Comparison of ENCODE assay signal across 9 cellular contexts in genomic region chr3:52798978-52799476, GRCh38. TPM values are rescaled to one million over a fixed set of nuclear protein-coding genes. Genes with fewer than 3 reads are reported as not detected.
DNase-seq lines count a peak whose midpoint lies in the region; ATAC-seq and TF ChIP-seq lines count a peak whose summit lies in the region.
"Had no signal": no experiment of that assay in that cellular context is flagged by ENCODE, and none has a peak within 500 bp of the region (broad histone marks: within the 10 kb centered on the region; RNA-seq: fewer than 3 reads in every experiment).

No MANE protein-coding gene starts in this region.

- no peak overlapping the region for H2AFZ ChIP-seq in PC-3 (ENCODE audit: low read length)

- H3K27ac ChIP-seq in heart left ventricle (no peak overlapping the region), PC-3 (ENCODE audit: low read length) (no peak overlapping the region), tibial nerve (peak overlapping the region in 2 of 4 donors; percentile 59 to 72)
- H3K27ac ChIP-seq: skin epidermis had no signal

- H3K9me3 ChIP-seq in heart left ventricle, result no peaks in the 10 kb centered on the region
- H3K9me3 ChIP-seq in PC-3 (ENCODE audit: low read length), result no peaks in the 10 kb centered on the region
- H3K9me3 ChIP-seq in tibial nerve, result no peaks in the 10 kb centered on the region

- no peaks in the 10 kb centered on the region for H3K27me3 ChIP-seq in heart left ventricle
- no peaks in the 10 kb centered on the region for H3K27me3 ChIP-seq in PC-3 (ENCODE audit: low read length)
- H3K27me3 ChIP-seq in tibial nerve, result no peaks in the 10 kb centered on the region

- no peaks in the 10 kb centered on the region for H3K36me3 ChIP-seq in heart left ventricle
- H3K36me3 ChIP-seq in PC-3 (ENCODE audit: low read depth, low read length), result no peaks in the 10 kb centered on the region
- H3K36me3 ChIP-seq in tibial nerve, result peaks cover 0 to 5% (median 0%) of the 10 kb centered on the region in 3 donors

- H3K4me3 ChIP-seq in heart left ventricle, result no peak overlapping the region
- no peak overlapping the region for H3K4me3 ChIP-seq in PC-3 (ENCODE audit: low read length)
- H3K4me3 ChIP-seq in fibroblast of the aortic adventitia (ENCODE audit: low read depth, low read length), result no peak overlapping the region
- no peak overlapping the region for H3K4me3 ChIP-seq in tibial nerve
- H3K4me3 ChIP-seq: skin epidermis had no signal

- H3K4me2 ChIP-seq in PC-3 (ENCODE audit: low read length), result no peak overlapping the region

- no peaks in the 10 kb centered on the region for H3K4me1 ChIP-seq in heart left ventricle
- peaks cover 4% of the 10 kb centered on the region; the same call in 1 of the 2 replicates for H3K4me1 ChIP-seq in PC-3 (ENCODE audit: insufficient read depth, low read length)
- peaks cover 0 to 19% (median 8%) of the 10 kb centered on the region in 4 donors for H3K4me1 ChIP-seq in tibial nerve

- no peak overlapping the region for H3K9ac ChIP-seq in PC-3 (ENCODE audit: low read length)

- POLR2A ChIA-PET in PC-3 (lab: Charles Lee; ENCODE audit: unreplicated experiment), result no interaction called here

- H3F3A ChIP-seq in PC-3 (ENCODE audit: low read length, unreplicated experiment), result no peaks in the 10 kb centered on the region

- no peaks in the 10 kb centered on the region for H3K9me2 ChIP-seq in PC-3 (replicated peaks; ENCODE audit: low read length)

- ATAC-seq in heart left ventricle, result no peak
- no peak for ATAC-seq in left ventricle myocardium superior
- peak; percentile 69 for ATAC-seq in PC-3
- no peak for ATAC-seq in GM21825 (IDR thresholded peaks at IDR 0.05; ENCODE audit: unreplicated experiment)

- no peak for TF ChIP-seq EP300 in tibial nerve (IDR thresholded peaks at IDR 0.05)

- 64 to 74% (median 66%) methylated on average over 9 to 14 of the region's 14 CpGs for WGBS in heart left ventricle, 4 donors
- 59 to 66% methylated on average over 13 to 14 of the region's 14 CpGs for WGBS in tibial nerve, 2 donors

- peak in 10 of 12 donors; percentile 14 to 48 (median 32) for TF ChIP-seq CTCF in heart left ventricle (IDR thresholded peaks at IDR 0.05)
- TF ChIP-seq CTCF in PC-3 (conservative IDR thresholded peaks at IDR 0.05; ENCODE audit: low read depth, low read length), result peak; percentile 80
- TF ChIP-seq CTCF in fibroblast of the aortic adventitia (IDR thresholded peaks at IDR 0.05; ENCODE audit: insufficient read depth, low read length), result peak; percentile 35
- TF ChIP-seq CTCF in tibial nerve (IDR thresholded peaks at IDR 0.05), result peak in 3 of 5 experiments; percentile 11 to 22 (median 21)

- H4K20me1 ChIP-seq in PC-3 (ENCODE audit: low read length), result no peaks in the 10 kb centered on the region

- no TSS peak for BruUV-seq in PC-3 (replicated peaks; lab: Mats Ljungman, UMichigan)

- DNase-seq in heart left ventricle (no peak), left ventricle myocardium superior (no peak), PC-3 (peak; percentile 76), fibroblast of the aortic adventitia (ENCODE audit: low read depth) (no peak), tibial nerve (ENCODE audit: low spot score in 2 of 2) (no peak), AG08395 (ENCODE audit: low spot score) (no peak), NCI-H2227 (lab: John Stamatoyannopoulos, UW; ENCODE audit: unreplicated experiment) (no peak)

- no peak for TF ChIP-seq POLR2A in heart left ventricle (IDR thresholded peaks at IDR 0.05)
- no peak for TF ChIP-seq POLR2A in tibial nerve (IDR thresholded peaks at IDR 0.05)

- intact Hi-C loops in heart left ventricle (cut with DNase I) (no loop called here), left ventricle myocardium superior (cut with micrococcal nuclease) (no loop called here), PC-3 (cut with micrococcal nuclease) (no loop called here)

- CTCF ChIA-PET in PC-3 (lab: Charles Lee), result no interaction called here

- H3K79me2 ChIP-seq in PC-3 (ENCODE audit: low read length), result no peaks in the 10 kb centered on the region

RNA-seq across cellular contexts. Expression of gene ITIH3, which starts 4.4 kb away (rescaled TPM):
- total RNA-seq in heart left ventricle (1 to 10 TPM in 1 of 9 donors, under 1 TPM in 8; 0.13 to 1.6 (median 0.65) TPM), left ventricle myocardium superior (not detected), PC-3 (2014; rRNA removed) (not detected in 2 replicates), fibroblast of the aortic adventitia (ENCODE audit: low replicate concordance) (under 0.01 and 0.49 TPM in 2 replicates), tibial nerve (10 to 100 TPM in 3 of 4 donors, 1 to 10 TPM in 1; 9.4 to 29.6 (median 20.1) TPM)
- under 1 TPM; 0.19 to 0.76 TPM for polyA plus RNA-seq in heart left ventricle

RNA-seq across cellular contexts. Expression of gene ITIH1, which starts 21.6 kb away (rescaled TPM):
- total RNA-seq in heart left ventricle (under 1 TPM in 2 of 9 donors, not detected in 7; 0.21 to 0.23 TPM), left ventricle myocardium superior (not detected), PC-3 (2014; rRNA removed) (not detected in 2 replicates), fibroblast of the aortic adventitia (ENCODE audit: low replicate concordance) (1.3 TPM in 1 of 2 replicates, not detected in the other), tibial nerve (1 to 10 TPM in 1 of 4 donors, not detected in 3; 4.1 TPM)
- under 1 TPM in 1 of 2 donors, not detected in 1; 0.04 TPM for polyA plus RNA-seq in heart left ventricle

RNA-seq across cellular contexts. Expression of gene NEK4, which starts 28.3 kb away (rescaled TPM):
- 10 to 100 TPM; 13.1 to 21.5 (median 15.2) TPM for total RNA-seq in heart left ventricle
- polyA plus RNA-seq in heart left ventricle, result 10 to 100 TPM in 1 of 2 donors, 1 to 10 TPM in 1; 2.7 to 11.0 TPM
- 21.3 TPM for total RNA-seq in left ventricle myocardium superior
- 26.6 and 33.6 TPM in 2 replicates for total RNA-seq in PC-3 (2014; rRNA removed)
- 3.6 and 28.2 TPM in 2 replicates for total RNA-seq in fibroblast of the aortic adventitia (ENCODE audit: low replicate concordance)
- 10 to 100 TPM; 19.2 to 26.7 (median 20.5) TPM for total RNA-seq in tibial nerve

RNA-seq across cellular contexts. Expression of gene ITIH4, which starts 31.4 kb away (rescaled TPM):
- total RNA-seq in heart left ventricle (10 to 100 TPM in 1 of 9 donors, 1 to 10 TPM in 8; 1.4 to 11.2 (median 4.3) TPM), left ventricle myocardium superior (4.1 TPM), PC-3 (2014; rRNA removed) (0.80 TPM in 1 of 2 replicates, not detected in the other), fibroblast of the aortic adventitia (ENCODE audit: low replicate concordance) (0.36 TPM in 1 of 2 replicates, not detected in the other), tibial nerve (10 to 100 TPM in 2 of 4 donors, 1 to 10 TPM in 2; 5.4 to 24.9 (median 10.1) TPM)
- 1 to 10 TPM in 1 of 2 donors, under 1 TPM in 1; 0.76 to 4.1 TPM for polyA plus RNA-seq in heart left ventricle

RNA-seq across cellular contexts. Expression of gene MUSTN1, which starts 35.8 kb away (rescaled TPM):
- total RNA-seq in heart left ventricle (100 to 1,000 TPM in 2 of 9 donors, 10 to 100 TPM in 7; 13.5 to 207 (median 32.4) TPM), left ventricle myocardium superior (10.9 TPM), PC-3 (2014; rRNA removed) (0.66 and 0.69 TPM in 2 replicates), fibroblast of the aortic adventitia (ENCODE audit: low replicate concordance) (not detected in 2 replicates), tibial nerve (10 to 100 TPM; 38.5 to 77.9 (median 64.9) TPM)
- polyA plus RNA-seq in heart left ventricle, result 100 to 1,000 TPM in 1 of 2 donors, 10 to 100 TPM in 1; 31.0 to 183 TPM

Comparison
In these comparisons a context has a peak if more than half of its experiments do, and no peak if none do; other contexts are left out.
1. CTCF ChIP-seq: peak in every context shown above with its lines; median percentile 80 in PC-3; 35 in fibroblast of the aortic adventitia; 32 in heart left ventricle; 21 in tibial nerve.